In genomic region chr11:4493480-4493818, GRCh38 we compare ENCODE assay signal across 14 cellular contexts. TPM values are rescaled to one million over a fixed set of nuclear protein-coding genes. Genes with fewer than 3 reads are reported as not detected.
"Had no signal": no experiment of that assay in that cellular context is flagged by ENCODE, and none has a peak within 500 bp of the region (broad histone marks: within the 10 kb centered on the region; RNA-seq: fewer than 3 reads in every experiment).

No MANE protein-coding gene starts in this region.

- H2AFZ ChIP-seq: neural progenitor cell had no signal

- H3K9me3 ChIP-seq: adrenal gland had no signal

- H3K4me3 Mint-ChIP-seq: neural progenitor cell; stimulated activated naive CD8-positive, alpha-beta T cell treated with anti-CD3 and anti-CD28 coated beads, Interleukin-15, Interleukin-2, amounts not matched to agents 100 ng/mL and 50 ng/mL, for 24 hours; WTC11 had no signal

- H3K36me3 ChIP-seq: adrenal gland, neural progenitor cell had no signal

- H3K4me2 ChIP-seq: neural progenitor cell had no signal

- H3K4me3 ChIP-seq: neural progenitor cell had no signal

- H3K27ac Mint-ChIP-seq: dendritic cell treated with granulocyte-macrophage colony-stimulating factor and Interleukin-4, amounts not matched to agents 40 ng/mL and 50 ng/mL, for 4 days; neural progenitor cell; stimulated activated naive CD8-positive, alpha-beta T cell treated with anti-CD3 and anti-CD28 coated beads, Interleukin-15, Interleukin-2, amounts not matched to agents 100 ng/mL and 50 ng/mL, for 24 hours; WTC11 had no signal

- H3K4me1 Mint-ChIP-seq: neural progenitor cell had no signal

- H3K27ac ChIP-seq: adrenal gland, neural progenitor cell, parathyroid adenoma had no signal

- H3K36me3 Mint-ChIP-seq: neural progenitor cell had no signal

- H3K4me1 ChIP-seq: adrenal gland, neural progenitor cell, parathyroid adenoma had no signal

- H3K9me3 Mint-ChIP-seq: activated T-helper 17 cell treated with anti-CD3 and anti-CD28 coated beads, Interleukin-2, amount 50 U/mL, for 72 hours had no signal

- H3K79me2 ChIP-seq: parathyroid adenoma had no signal

RNA-seq across cellular contexts. Expression of gene OR52K1, which starts 11.0 kb away (rescaled TPM):
- total RNA-seq: left lobe of liver; mesenteric fat pad; renal cortical epithelial cell; skeletal muscle tissue; T-helper 1 cell treated with Interleukin-12 subunit alpha and Interleukin-12 subunit beta and Interleukin-4 antibody, amounts not matched to agents 30 ng/mL and 1 ng/mL, for 36 hours; temporal lobe; urinary bladder had no signal
- polyA plus RNA-seq: adrenal gland, urinary bladder had no signal

RNA-seq across cellular contexts. Expression of gene OR52K2, which starts 44.4 kb away (rescaled TPM):
- total RNA-seq: activated T-helper 17 cell treated with anti-CD3 and anti-CD28 coated beads, Interleukin-2, amount 50 U/mL, for 72 hours; left lobe of liver; mesenteric fat pad; renal cortical epithelial cell; skeletal muscle tissue; T-helper 1 cell treated with Interleukin-12 subunit alpha and Interleukin-12 subunit beta and Interleukin-4 antibody, amounts not matched to agents 30 ng/mL and 1 ng/mL, for 36 hours; temporal lobe; urinary bladder; WTC11 had no signal
- polyA plus RNA-seq: adrenal gland, urinary bladder had no signal

RNA-seq across cellular contexts. Expression of gene OR52M1, which starts 51.5 kb away (rescaled TPM):
- total RNA-seq: activated T-helper 17 cell treated with anti-CD3 and anti-CD28 coated beads, Interleukin-2, amount 50 U/mL, for 72 hours; adrenal gland; left lobe of liver; mesenteric fat pad; renal cortical epithelial cell; skeletal muscle tissue; T-helper 1 cell treated with Interleukin-12 subunit alpha and Interleukin-12 subunit beta and Interleukin-4 antibody, amounts not matched to agents 30 ng/mL and 1 ng/mL, for 36 hours; temporal lobe; urinary bladder; WTC11 had no signal
- polyA plus RNA-seq: adrenal gland, urinary bladder had no signal
